Comparison of ENCODE assay signal across 20 cellular contexts in the genomic region with DNA sequence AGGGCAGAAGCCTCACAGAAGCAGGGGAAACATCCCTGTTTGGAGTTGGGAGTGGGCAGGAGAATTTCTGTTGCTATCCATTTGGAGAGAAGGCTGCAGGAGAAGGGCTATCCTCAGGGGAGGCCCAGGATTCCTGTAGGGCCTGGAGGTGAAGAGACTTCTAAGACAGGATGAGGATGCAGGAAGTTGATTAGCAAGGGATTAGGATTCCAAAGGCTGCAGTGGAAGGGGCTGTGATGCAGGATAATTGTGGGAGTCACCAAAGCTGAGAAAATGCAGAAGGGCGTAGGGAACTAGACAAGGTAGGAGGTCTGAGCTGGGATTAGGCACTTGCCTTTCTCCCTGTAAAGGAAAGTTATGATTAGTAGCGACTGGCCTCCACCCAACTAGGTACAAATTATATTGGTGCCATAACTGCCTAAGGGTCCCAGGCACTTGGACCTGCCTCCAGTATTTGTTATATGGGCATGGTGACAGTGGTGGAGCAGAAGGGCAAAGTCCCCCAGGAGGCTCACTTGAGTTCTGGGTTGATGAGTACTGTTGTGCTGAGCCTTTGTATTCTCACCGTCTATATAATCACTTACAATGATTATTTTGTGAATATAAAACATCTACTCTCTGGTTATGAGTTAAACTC.
DNase-seq lines count a peak whose midpoint lies in the region; ATAC-seq, FAIRE-seq and TF ChIP-seq lines count a peak whose summit lies in the region.
"Had no signal": no experiment of that assay in that cellular context is flagged by ENCODE, and none has a peak within 500 bp of the region (broad histone marks: within the 10 kb centered on the region; RNA-seq: fewer than 3 reads in every experiment).

No MANE protein-coding gene starts in this region.

- peak overlapping the region; percentile 52; the same call in 1 of the 2 replicates for H3K4me2 ChIP-seq in MM.1S (ENCODE audit: low read depth, low read length)

- WGBS in pancreas, 2 donors: 91 to 96% methylated on average over 3 of the region's 3 CpGs

- H3K27ac ChIP-seq in MM.1S (ENCODE audit: low read length) (peak overlapping the region; percentile 27; the same call in 1 of the 2 replicates), colonic mucosa (peak overlapping the region; percentile 31), temporal lobe (ENCODE audit: low read depth, low read length) (peak overlapping the region; percentile 40), pancreas (no peak overlapping the region)
- H3K27ac ChIP-seq: gastrocnemius medialis, neutrophil, thyroid gland had no signal

- no peaks in the 10 kb centered on the region for H3K9me2 ChIP-seq in MM.1S (replicated peaks; ENCODE audit: insufficient read depth, low read length)

- peaks cover 8% of the 10 kb centered on the region for H3K4me1 ChIP-seq in MM.1S (ENCODE audit: low read length)
- no peaks in the 10 kb centered on the region for H3K4me1 ChIP-seq in colonic mucosa
- no peaks in the 10 kb centered on the region for H3K4me1 ChIP-seq in pancreas
- H3K4me1 ChIP-seq: thyroid gland had no signal

- intact Hi-C loops in colonic mucosa (cut with DNase I): no loop called here
- intact Hi-C loops in pancreas (cut with DNase I): no loop called here

- no peaks in the 10 kb centered on the region for H3K79me2 ChIP-seq in MM.1S (ENCODE audit: low read length)

- H3K9ac ChIP-seq in MM.1S (ENCODE audit: low read length) (peak overlapping the region; percentile 28; the same call in 1 of the 2 replicates), colonic mucosa (ENCODE audit: low read depth in 2 of 2, low read length in 2 of 2) (peak overlapping the region in 1 of 2 donors; percentile 29)

- no peak for FAIRE-seq in pancreas (lab: Jason Lieb, UNC)
- FAIRE-seq: G401.6 had no signal

- H3K36me3 ChIP-seq in MM.1S (replicated peaks; ENCODE audit: insufficient read depth, low read length): no peaks in the 10 kb centered on the region
- H3K36me3 ChIP-seq in colonic mucosa: no peaks in the 10 kb centered on the region
- no peaks in the 10 kb centered on the region for H3K36me3 ChIP-seq in pancreas
- H3K36me3 ChIP-seq: gastrocnemius medialis, MG63, neutrophil, thyroid gland had no signal

- ATAC-seq in pancreas: no peak
- ATAC-seq in HG02970 (IDR thresholded peaks at IDR 0.05; ENCODE audit: low FRiP score, unreplicated experiment): no peak

- H3K9me3 ChIP-seq in MM.1S (replicated peaks; ENCODE audit: insufficient read depth, low read length) (no peaks in the 10 kb centered on the region), colonic mucosa (no peaks in the 10 kb centered on the region), pancreas (no peaks in the 10 kb centered on the region)
- H3K9me3 ChIP-seq: gastrocnemius medialis, MG63, neutrophil, thyroid gland had no signal

- H2AFZ ChIP-seq in MM.1S (ENCODE audit: low read length): peak overlapping the region; percentile 76

- no peaks in the 10 kb centered on the region for H4K20me1 ChIP-seq in MM.1S (ENCODE audit: insufficient read depth, low read length)

- H3F3A ChIP-seq in MM.1S (ENCODE audit: insufficient read depth, low read length): no peaks in the 10 kb centered on the region

- DNase-seq in MM.1S (no peak), colonic mucosa (peak; percentile 52), iPS-NIHi7 (ENCODE audit: extremely low spot score) (peak; percentile 40), mesenteric fat pad (ENCODE audit: low spot score) (no peak), pancreas (no peak), NCI-H146 treated with DMSO at 0.1 percent for 48 hours (lab: John Stamatoyannopoulos, UW; ENCODE audit: unreplicated experiment) (no peak)
- DNase-seq: activated naive CD4-positive, alpha-beta T cell treated with anti-CD3 and anti-CD28 coated beads, Interleukin-2, amount 50 U/mL, for 16 hours; Calu3; HCEC 1CT; NCI-H187 treated with DMSO at 0.1 percent for 48 hours; NCI-H524; stimulated activated CD4-positive, alpha-beta T cell treated with anti-CD3 and anti-CD28 coated beads, Interleukin-4, amount 100 ng/mL, for 24 hours; stimulated activated CD8-positive, alpha-beta memory T cell treated with anti-CD3 and anti-CD28 coated beads, Interleukin-4, amount 100 ng/mL, for 48 hours; thyroid gland had no signal

- H3K27me3 ChIP-seq in MM.1S (replicated peaks; ENCODE audit: insufficient read depth, low read length): no peaks in the 10 kb centered on the region
- no peaks in the 10 kb centered on the region for H3K27me3 ChIP-seq in colonic mucosa
- H3K27me3 ChIP-seq in pancreas: no peaks in the 10 kb centered on the region
- H3K27me3 ChIP-seq: gastrocnemius medialis, MG63, neutrophil, thyroid gland had no signal

- H3K4me3 ChIP-seq in MM.1S (ENCODE audit: low read length) (no peak overlapping the region), colonic mucosa (no peak overlapping the region), pancreas (no peak overlapping the region)
- H3K4me3 ChIP-seq: gastrocnemius medialis, MG63, thyroid gland had no signal

- TF ChIP-seq CTCF in MM.1S (IDR thresholded peaks at IDR 0.05; ENCODE audit: low read length) (no peak), colonic mucosa (IDR thresholded peaks at IDR 0.05) (no peak), pancreas (IDR thresholded peaks at IDR 0.05) (no peak)

Comparison
In these comparisons a context has a peak if more than half of its experiments do, and no peak if none do; other contexts are left out.
1. DNase-seq: peak in colonic mucosa (single experiment) and iPS-NIHi7 (single experiment); none in MM.1S (single experiment), mesenteric fat pad (single experiment), pancreas (0 of 6) and NCI-H146 treated with DMSO at 0.1 percent for 48 hours (single experiment).
2. H3K27ac ChIP-seq: peak in MM.1S (single experiment), colonic mucosa (single experiment) and temporal lobe (single experiment); none in pancreas (0 of 4).